24 cellular contexts compared by ENCODE assay signal in the genomic region with DNA sequence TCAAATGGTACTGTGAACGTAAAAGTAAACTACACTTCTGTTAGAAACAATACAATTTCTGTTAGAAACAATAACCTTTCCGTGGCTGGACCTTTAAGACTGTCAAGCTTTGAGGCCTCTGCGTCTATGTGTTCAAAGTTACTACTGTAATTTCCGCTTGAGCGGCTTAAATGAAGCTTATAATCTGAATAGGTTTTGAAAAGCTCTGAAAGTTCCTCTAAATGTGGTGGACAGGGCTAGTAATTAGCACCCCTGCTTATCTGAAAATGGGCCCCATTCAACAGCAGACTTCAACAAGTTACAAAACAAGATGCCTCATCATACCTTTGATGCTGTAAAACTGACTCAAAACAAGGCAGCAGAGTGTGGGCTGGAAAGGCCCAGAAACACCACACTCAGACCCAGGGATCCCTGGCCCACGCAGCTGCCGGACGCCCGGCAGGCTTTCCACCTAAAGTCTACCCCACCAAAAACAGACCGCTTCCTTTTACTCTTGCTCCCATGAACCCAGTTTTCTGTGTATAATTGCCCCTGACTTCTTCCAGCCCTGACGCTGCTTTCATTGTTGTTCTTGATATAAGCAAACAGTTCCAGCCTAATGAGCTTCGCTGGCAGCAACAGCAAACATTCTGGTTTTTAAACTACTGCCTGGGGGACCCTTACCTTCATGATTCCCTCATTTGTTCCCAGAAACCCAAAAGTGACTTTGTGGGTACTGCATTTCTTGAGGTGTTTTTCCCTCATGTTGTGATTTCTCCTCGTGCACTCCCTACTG.
DNase-seq lines count a peak whose midpoint lies in the region; ATAC-seq and TF ChIP-seq lines count a peak whose summit lies in the region.
"Had no signal": no experiment of that assay in that cellular context is flagged by ENCODE, and none has a peak within 500 bp of the region (broad histone marks: within the 10 kb centered on the region; RNA-seq: fewer than 3 reads in every experiment).

No MANE protein-coding gene starts in this region.

- no peaks in the 10 kb centered on the region for H3K9me3 ChIP-seq in NT2/D1 (ENCODE audit: insufficient read depth, low read length)
- H3K9me3 ChIP-seq in neural progenitor cell (ENCODE audit: low read depth) = no peaks in the 10 kb centered on the region
- H3K9me3 ChIP-seq: ascending aorta, gastroesophageal sphincter, HAP-1, neutrophil, psoas muscle had no signal

- peak overlapping the region; percentile 88 to 89 for H3K27ac Mint-ChIP-seq in natural killer cell
- H3K27ac Mint-ChIP-seq in natural killer cell treated with Interleukin-12 subunit alpha and Interleukin-12 subunit beta and Interleukin-15 and Interleukin-18, amount 100 ng/mL, for 72 hours = no peak overlapping the region
- H3K27ac Mint-ChIP-seq in neural progenitor cell = no peak overlapping the region
- no peak overlapping the region for H3K27ac Mint-ChIP-seq in activated T-cell treated with anti-CD3 and anti-CD28 coated beads, Interleukin-2, amount 50 U/mL, for 24 hours
- H3K27ac Mint-ChIP-seq: activated naive CD8-positive, alpha-beta T cell; dendritic cell treated with granulocyte-macrophage colony-stimulating factor and Interleukin-4, amounts not matched to agents 40 ng/mL and 50 ng/mL, for 4 days; T-helper 2 cell treated with Interferon-gamma antibody and Interleukin-4, amounts not matched to agents 5 μg/mL and 100 μg/mL, for 36 hours had no signal

- H3K27ac ChIP-seq in neural progenitor cell = peak overlapping the region; percentile 76
- H3K27ac ChIP-seq: ascending aorta, gastroesophageal sphincter, neutrophil, psoas muscle, WERI-Rb-1 had no signal

- H3K27me3 Mint-ChIP-seq in natural killer cell (ENCODE audit: low read depth in 2 of 2) = no peaks in the 10 kb centered on the region
- no peaks in the 10 kb centered on the region for H3K27me3 Mint-ChIP-seq in natural killer cell treated with Interleukin-12 subunit alpha and Interleukin-12 subunit beta and Interleukin-15 and Interleukin-18, amount 100 ng/mL, for 72 hours
- peaks cover 12% of the 10 kb centered on the region for H3K27me3 Mint-ChIP-seq in neural progenitor cell (ENCODE audit: insufficient read depth, low read depth)
- no peaks in the 10 kb centered on the region for H3K27me3 Mint-ChIP-seq in activated T-cell treated with anti-CD3 and anti-CD28 coated beads, Interleukin-2, amount 50 U/mL, for 24 hours
- H3K27me3 Mint-ChIP-seq: activated naive CD8-positive, alpha-beta T cell; dendritic cell treated with granulocyte-macrophage colony-stimulating factor and Interleukin-4, amounts not matched to agents 40 ng/mL and 50 ng/mL, for 4 days had no signal

- no peak overlapping the region for H2AFZ ChIP-seq in neural progenitor cell (replicated peaks)

- H3K4me3 ChIP-seq in NT2/D1 (ENCODE audit: insufficient read length, low read depth) (no peak overlapping the region), neural progenitor cell (peak overlapping the region; percentile 12)
- H3K4me3 ChIP-seq: ascending aorta, gastroesophageal sphincter, GM12878, HAP-1, psoas muscle had no signal

- peaks cover 6% of the 10 kb centered on the region for H3K4me1 ChIP-seq in NT2/D1 (ENCODE audit: insufficient read depth, insufficient read length)
- H3K4me1 ChIP-seq in neural progenitor cell = peaks cover 73% of the 10 kb centered on the region

- H4K20me1 ChIP-seq in neural progenitor cell (ENCODE audit: low read depth) = peaks cover 10% of the 10 kb centered on the region

- no peak for TF ChIP-seq CTCF in natural killer cell (IDR thresholded peaks at IDR 0.05)
- TF ChIP-seq CTCF in neural progenitor cell (IDR thresholded peaks at IDR 0.05) = no peak

- H3K4me2 ChIP-seq in neural progenitor cell = peak overlapping the region; percentile 58

- ATAC-seq in natural killer cell (no peak), GM19467 (IDR thresholded peaks at IDR 0.05; ENCODE audit: unreplicated experiment) (no peak), HG03378 (IDR thresholded peaks at IDR 0.05; ENCODE audit: unreplicated experiment) (no peak), GM18909 (IDR thresholded peaks at IDR 0.05; ENCODE audit: poor library complexity, unreplicated experiment) (no peak)
- no peak for ATAC-seq in natural killer cell treated with Interleukin-12 subunit alpha and Interleukin-12 subunit beta and Interleukin-15 and Interleukin-18, amount 100 ng/mL, for 72 hours
- ATAC-seq: gastroesophageal sphincter, GM12878, psoas muscle had no signal

- peak overlapping the region; percentile 1 for H3K9ac ChIP-seq in NT2/D1 (ENCODE audit: insufficient read length, low read depth)
- no peak overlapping the region for H3K9ac ChIP-seq in neural progenitor cell

- DNase-seq in natural killer cell (no peak), NT2/D1 (ENCODE audit: low read depth, low spot score) (no peak), neural progenitor cell (ENCODE audit: low spot score) (peak; percentile 51)
- DNase-seq in natural killer cell treated with Interleukin-12 subunit alpha and Interleukin-12 subunit beta and Interleukin-15 and Interleukin-18, amount 100 ng/mL, for 72 hours (ENCODE audit: low spot score) = no peak
- no peak for DNase-seq in activated T-cell treated with anti-CD3 and anti-CD28 coated beads, Interleukin-2, amount 50 U/mL, for 24 hours
- DNase-seq: ACHN; activated CD4-positive, alpha-beta T cell treated with anti-CD3 and anti-CD28 coated beads, Interleukin-2, amount 50 U/mL, for 1 hour; central memory CD4-positive, alpha-beta T cell; DND-41; NCI-H1048; NCI-H526; psoas muscle; WERI-Rb-1 had no signal

- H3K27me3 ChIP-seq in NT2/D1 (ENCODE audit: insufficient read depth, insufficient read length) (no peaks in the 10 kb centered on the region), neural progenitor cell (no peaks in the 10 kb centered on the region)
- H3K27me3 ChIP-seq: ascending aorta, gastroesophageal sphincter, neutrophil had no signal

- H3F3A ChIP-seq in neural progenitor cell (ENCODE audit: low read depth) = peaks cover 45% of the 10 kb centered on the region

- peaks cover 69 to 72% of the 10 kb centered on the region in 2 donors for H3K4me1 Mint-ChIP-seq in natural killer cell
- peaks cover 34 to 56% of the 10 kb centered on the region in 2 donors for H3K4me1 Mint-ChIP-seq in natural killer cell treated with Interleukin-12 subunit alpha and Interleukin-12 subunit beta and Interleukin-15 and Interleukin-18, amount 100 ng/mL, for 72 hours (ENCODE audit: low read depth in 2 of 2)
- peaks cover 80% of the 10 kb centered on the region for H3K4me1 Mint-ChIP-seq in neural progenitor cell
- peaks cover 11% of the 10 kb centered on the region for H3K4me1 Mint-ChIP-seq in activated T-cell treated with anti-CD3 and anti-CD28 coated beads, Interleukin-2, amount 50 U/mL, for 24 hours (ENCODE audit: low read depth)

- peaks cover 44% of the 10 kb centered on the region for H3K79me2 ChIP-seq in neural progenitor cell (ENCODE audit: low read depth)

- no peak overlapping the region for H3K4me3 Mint-ChIP-seq in natural killer cell
- no peak overlapping the region for H3K4me3 Mint-ChIP-seq in natural killer cell treated with Interleukin-12 subunit alpha and Interleukin-12 subunit beta and Interleukin-15 and Interleukin-18, amount 100 ng/mL, for 72 hours
- H3K4me3 Mint-ChIP-seq in neural progenitor cell = peak overlapping the region; percentile 41
- no peak overlapping the region for H3K4me3 Mint-ChIP-seq in activated T-cell treated with anti-CD3 and anti-CD28 coated beads, Interleukin-2, amount 50 U/mL, for 24 hours
- H3K4me3 Mint-ChIP-seq: activated naive CD8-positive, alpha-beta T cell; dendritic cell treated with granulocyte-macrophage colony-stimulating factor and Interleukin-4, amounts not matched to agents 40 ng/mL and 50 ng/mL, for 4 days; T-helper 2 cell treated with Interferon-gamma antibody and Interleukin-4, amounts not matched to agents 5 μg/mL and 100 μg/mL, for 36 hours had no signal

- H3K9me3 Mint-ChIP-seq in natural killer cell (no peaks in the 10 kb centered on the region), neural progenitor cell (no peaks in the 10 kb centered on the region)
- no peaks in the 10 kb centered on the region for H3K9me3 Mint-ChIP-seq in natural killer cell treated with Interleukin-12 subunit alpha and Interleukin-12 subunit beta and Interleukin-15 and Interleukin-18, amount 100 ng/mL, for 72 hours
- no peaks in the 10 kb centered on the region for H3K9me3 Mint-ChIP-seq in activated T-cell treated with anti-CD3 and anti-CD28 coated beads, Interleukin-2, amount 50 U/mL, for 24 hours
- H3K9me3 Mint-ChIP-seq: dendritic cell treated with granulocyte-macrophage colony-stimulating factor and Interleukin-4, amounts not matched to agents 40 ng/mL and 50 ng/mL, for 4 days; T-helper 2 cell treated with Interferon-gamma antibody and Interleukin-4, amounts not matched to agents 5 μg/mL and 100 μg/mL, for 36 hours had no signal

- intact Hi-C loops in natural killer cell (cut with micrococcal nuclease) = loop anchor here (5.0 kb wide), 1 partner anchor 65 kb away; a partner anchor contains a TSS

- H3K36me3 ChIP-seq in NT2/D1 (ENCODE audit: insufficient read depth, insufficient read length, low read length) (peaks cover 21% of the 10 kb centered on the region), neural progenitor cell (no peaks in the 10 kb centered on the region)
- H3K36me3 ChIP-seq: HAP-1, neutrophil had no signal

- H3K36me3 Mint-ChIP-seq in natural killer cell = no peaks in the 10 kb centered on the region
- H3K36me3 Mint-ChIP-seq in natural killer cell treated with Interleukin-12 subunit alpha and Interleukin-12 subunit beta and Interleukin-15 and Interleukin-18, amount 100 ng/mL, for 72 hours = no peaks in the 10 kb centered on the region
- H3K36me3 Mint-ChIP-seq in neural progenitor cell = peaks cover 30% of the 10 kb centered on the region
- H3K36me3 Mint-ChIP-seq in activated T-cell treated with anti-CD3 and anti-CD28 coated beads, Interleukin-2, amount 50 U/mL, for 24 hours (ENCODE audit: low read depth) = no peaks in the 10 kb centered on the region
- H3K36me3 Mint-ChIP-seq: activated naive CD8-positive, alpha-beta T cell had no signal

Comparison
In these comparisons a context has a peak if more than half of its experiments do, and no peak if none do; other contexts are left out.
1. H3K27ac Mint-ChIP-seq: peak in natural killer cell (2 of 2); none in natural killer cell treated with Interleukin-12 subunit alpha and Interleukin-12 subunit beta and Interleukin-15 and Interleukin-18, amount 100 ng/mL, for 72 hours (0 of 2), neural progenitor cell (single experiment) and activated T-cell treated with anti-CD3 and anti-CD28 coated beads, Interleukin-2, amount 50 U/mL, for 24 hours (single experiment).